In genomic region chr2:150639917-150640538, GRCh38 we compare ENCODE assay signal across 19 cellular contexts.
DNase-seq lines count a peak whose midpoint lies in the region; ATAC-seq and TF ChIP-seq lines count a peak whose summit lies in the region.
"Had no signal": no experiment of that assay in that cellular context is flagged by ENCODE, and none has a peak within 500 bp of the region (broad histone marks: within the 10 kb centered on the region; RNA-seq: fewer than 3 reads in every experiment).

No MANE protein-coding gene starts in this region.

- H3K27ac Mint-ChIP-seq in brain: peak overlapping the region in 4 of 5 experiments; percentile 53 to 82 (median 66)
- no peak overlapping the region for H3K27ac Mint-ChIP-seq in CD8-positive, alpha-beta memory T cell
- H3K27ac Mint-ChIP-seq: activated CD8-positive, alpha-beta T cell treated with anti-CD3 and anti-CD28 coated beads, Interleukin-2, amount 10 ng/mL, durations not matched to agents 7 days and 5 days; naive B cell; type B pancreatic cell had no signal

- ATAC-seq in SK-N-SH treated with all-trans-retinoic acid at 6 μM for 48 hours (no peak), left lung (peak; percentile 33), thoracic aorta (ENCODE audit: insufficient number of reproducible peaks, low FRiP score, low read depth) (no peak)
- no peak for ATAC-seq in stimulated activated naive CD8-positive, alpha-beta T cell treated with anti-CD3 and anti-CD28 coated beads, Interleukin-15, Interleukin-2, amounts not matched to agents 100 U/mL and 50 U/mL, for 24 hours
- ATAC-seq: activated CD8-positive, alpha-beta T cell treated with anti-CD3 and anti-CD28 coated beads, Interleukin-2, amount 10 ng/mL, durations not matched to agents 7 days and 5 days; left lobe of liver had no signal

- H3K36me3 Mint-ChIP-seq in brain: no peaks in the 10 kb centered on the region
- H3K36me3 Mint-ChIP-seq in CD8-positive, alpha-beta memory T cell: no peaks in the 10 kb centered on the region
- H3K36me3 Mint-ChIP-seq: CD14-positive monocyte, naive B cell, type B pancreatic cell had no signal

- no peaks in the 10 kb centered on the region for H3K79me2 ChIP-seq in SK-N-SH (ENCODE audit: insufficient read depth)

- peak overlapping the region in 3 of 5 experiments; percentile 33 to 75 (median 43) for H3K4me3 Mint-ChIP-seq in brain
- H3K4me3 Mint-ChIP-seq in CD8-positive, alpha-beta memory T cell: no peak overlapping the region
- H3K4me3 Mint-ChIP-seq: activated CD8-positive, alpha-beta T cell treated with anti-CD3 and anti-CD28 coated beads, Interleukin-2, amount 10 ng/mL, durations not matched to agents 7 days and 5 days; CD14-positive monocyte; naive B cell; type B pancreatic cell had no signal

- H3K27ac ChIP-seq in SK-N-SH (ENCODE audit: low read depth in 2 of 2, low read length in 1 of 2) (no peak overlapping the region), left lung (no peak overlapping the region), thoracic aorta (peak overlapping the region; percentile 6 to 28)
- H3K27ac ChIP-seq in CD8-positive, alpha-beta memory T cell (ENCODE audit: low read depth, low read length): no peak overlapping the region

- no peak for TF ChIP-seq CTCF in SK-N-SH (IDR thresholded peaks at IDR 0.05)
- TF ChIP-seq CTCF in brain (conservative IDR thresholded peaks at IDR 0.05): no peak
- no peak for TF ChIP-seq CTCF in left lung (IDR thresholded peaks at IDR 0.05)
- no peak for TF ChIP-seq CTCF in thoracic aorta (IDR thresholded peaks at IDR 0.05)

- TF ChIP-seq EP300 in SK-N-SH (IDR thresholded peaks at IDR 0.05; ENCODE audit: borderline replicate concordance in 1 of 2, low read depth in 1 of 2, low read length in 1 of 2): no peak

- H3K9me3 Mint-ChIP-seq in brain: no peaks in the 10 kb centered on the region
- no peaks in the 10 kb centered on the region for H3K9me3 Mint-ChIP-seq in CD8-positive, alpha-beta memory T cell

- H3K36me3 ChIP-seq in SK-N-SH (replicated peaks in 1 of 2; ENCODE audit: control insufficient read depth in 1 of 2, insufficient read depth in 2 of 2, low read length in 1 of 2) (no peaks in the 10 kb centered on the region), left lung (no peaks in the 10 kb centered on the region), thoracic aorta (no peaks in the 10 kb centered on the region)
- H3K36me3 ChIP-seq in CD8-positive, alpha-beta memory T cell (ENCODE audit: insufficient read depth, low read length): no peaks in the 10 kb centered on the region

- no peak for TF ChIP-seq RAD21 in SK-N-SH (IDR thresholded peaks at IDR 0.05; ENCODE audit: low read length)

- H3K27me3 ChIP-seq in SK-N-SH (ENCODE audit: insufficient read depth) (no peaks in the 10 kb centered on the region), left lung (no peaks in the 10 kb centered on the region), thoracic aorta (replicated peaks; ENCODE audit: insufficient read depth) (no peaks in the 10 kb centered on the region)
- H3K27me3 ChIP-seq in CD8-positive, alpha-beta memory T cell (ENCODE audit: insufficient read depth, low read length, poor library complexity, severe bottlenecking): no peaks in the 10 kb centered on the region

- H3K9ac ChIP-seq in SK-N-SH: no peak overlapping the region

- no peak overlapping the region for H3K4me2 ChIP-seq in SK-N-SH

- POLR2A ChIA-PET in SK-N-SH (lab: Yijun Ruan, JAX): no interaction called here
- POLR2A ChIA-PET in CD8-positive, alpha-beta memory T cell (lab: Charles Lee): no interaction called here

- peaks cover 0 to 8% of the 10 kb centered on the region in 2 experiments; a peak in 1 of 4 replicates for H3K4me1 ChIP-seq in SK-N-SH (ENCODE audit: control insufficient read depth in 1 of 2, insufficient read depth in 2 of 2, low read depth in 1 of 2, low read length in 1 of 2)
- H3K4me1 ChIP-seq in left lung: no peaks in the 10 kb centered on the region
- H3K4me1 ChIP-seq in thoracic aorta (ENCODE audit: control insufficient read depth in 1 of 2, low read depth in 2 of 2): peaks cover 0 to 27% of the 10 kb centered on the region in 2 donors
- no peaks in the 10 kb centered on the region for H3K4me1 ChIP-seq in CD8-positive, alpha-beta memory T cell (ENCODE audit: insufficient read depth, low read length)

- no peak overlapping the region for H3K4me3 ChIP-seq in SK-N-SH (ENCODE audit: low read depth in 2 of 2, low read length in 1 of 2)
- H3K4me3 ChIP-seq in left lung: no peak overlapping the region
- H3K4me3 ChIP-seq in thoracic aorta: peak overlapping the region; percentile 26
- no peak overlapping the region for H3K4me3 ChIP-seq in CD8-positive, alpha-beta memory T cell (ENCODE audit: low read length)

- peaks cover 16% of the 10 kb centered on the region for H3F3A ChIP-seq in SK-N-SH (replicated peaks; ENCODE audit: insufficient read depth)

- H4K20me1 ChIP-seq in SK-N-SH (ENCODE audit: insufficient read depth): no peaks in the 10 kb centered on the region

- CTCF ChIA-PET in SK-N-SH (lab: Yijun Ruan, JAX): no interaction called here
- CTCF ChIA-PET in CD8-positive, alpha-beta memory T cell (lab: Charles Lee): no interaction called here

- intact Hi-C loops in left lung (cut with DNase I): no loop called here

- no peaks in the 10 kb centered on the region for H3K27me3 Mint-ChIP-seq in brain
- peaks cover 0 to 2% of the 10 kb centered on the region in 2 donors for H3K27me3 Mint-ChIP-seq in CD8-positive, alpha-beta memory T cell
- H3K27me3 Mint-ChIP-seq: naive B cell had no signal

- 72% methylated on average over 6 of the region's 6 CpGs for WGBS in SK-N-SH (ENCODE audit: low lambda C conversion rate)

- peaks cover 31% of the 10 kb centered on the region for H3K4me1 Mint-ChIP-seq in brain
- H3K4me1 Mint-ChIP-seq in CD8-positive, alpha-beta memory T cell: no peaks in the 10 kb centered on the region
- H3K4me1 Mint-ChIP-seq: CD14-positive monocyte, naive B cell had no signal

- H2AFZ ChIP-seq in SK-N-SH (ENCODE audit: low read depth): peak overlapping the region; percentile 47

- no peak for DNase-seq in SK-N-SH
- DNase-seq in left lung: no peak
- no peak for DNase-seq in thoracic aorta (ENCODE audit: low spot score)
- DNase-seq in CD8-positive, alpha-beta memory T cell: no peak
- no peak for DNase-seq in stimulated activated naive CD8-positive, alpha-beta T cell treated with anti-CD3 and anti-CD28 coated beads, Interleukin-15, Interleukin-2, amounts not matched to agents 100 U/mL and 50 U/mL, for 24 hours
- DNase-seq in GM19240 (ENCODE audit: insufficient read length, low spot score): no peak
- DNase-seq: 8988T; activated CD8-positive, alpha-beta T cell treated with anti-CD3 and anti-CD28 coated beads, Interleukin-2, amount 10 ng/mL, durations not matched to agents 7 days and 5 days; hippocampal formation; Karpas-422; naive B cell; NCI-H510A; OCI-M1; stimulated activated CD4-positive, alpha-beta T cell treated with anti-CD3 and anti-CD28 coated beads, Interleukin-4, amount 100 ng/mL, for 4 hours had no signal

- H3K9me2 ChIP-seq in SK-N-SH: no peaks in the 10 kb centered on the region

- H3K9me3 ChIP-seq in SK-N-SH (no peaks in the 10 kb centered on the region), left lung (no peaks in the 10 kb centered on the region), thoracic aorta (no peaks in the 10 kb centered on the region)
- no peaks in the 10 kb centered on the region for H3K9me3 ChIP-seq in CD8-positive, alpha-beta memory T cell (ENCODE audit: low read length)

TF ChIP-seq in SK-N-SH, 30 proteins besides CTCF, POLR2A, EP300 and RAD21 (continues in another document):
- TF ChIP-seq RCOR1 (IDR thresholded peaks at IDR 0.05; ENCODE audit: low read length) (no peak), CHD2 (IDR thresholded peaks at IDR 0.05; ENCODE audit: low read length, partially characterized antibody) (no peak), ZBTB33 (IDR thresholded peaks at IDR 0.05; ENCODE audit: borderline replicate concordance, low read depth) (no peak), GATA2 (CRISPR knock-in tag; IDR thresholded peaks at IDR 0.05) (no peak), TCF12 (IDR thresholded peaks at IDR 0.05) (no peak), RXRA (IDR thresholded peaks at IDR 0.05; ENCODE audit: borderline replicate concordance, low read depth) (no peak)

TF ChIP-seq in SK-N-SH treated with all-trans-retinoic acid at 6 μM for 48 hours, 23 proteins besides CTCF, POLR2A, EP300 and RAD21 (continues in another document):
- TF ChIP-seq ZC3H10 (CRISPR knock-in tag; IDR thresholded peaks at IDR 0.05) (no peak), ESRRG (CRISPR knock-in tag; IDR thresholded peaks at IDR 0.05) (no peak), TSHZ2 (CRISPR knock-in tag; IDR thresholded peaks at IDR 0.05) (no peak)

Comparison
In these comparisons a context has a peak if more than half of its experiments do, and no peak if none do; other contexts are left out.
1. H3K27ac ChIP-seq: peak in thoracic aorta (2 of 2); none in SK-N-SH (0 of 2), left lung (0 of 2) and CD8-positive, alpha-beta memory T cell (single experiment).
2. H3K27ac Mint-ChIP-seq: peak in brain (4 of 5); none in CD8-positive, alpha-beta memory T cell (0 of 8).
3. H3K4me3 Mint-ChIP-seq: peak in brain (3 of 5); none in CD8-positive, alpha-beta memory T cell (0 of 7).